In the genomic region with DNA sequence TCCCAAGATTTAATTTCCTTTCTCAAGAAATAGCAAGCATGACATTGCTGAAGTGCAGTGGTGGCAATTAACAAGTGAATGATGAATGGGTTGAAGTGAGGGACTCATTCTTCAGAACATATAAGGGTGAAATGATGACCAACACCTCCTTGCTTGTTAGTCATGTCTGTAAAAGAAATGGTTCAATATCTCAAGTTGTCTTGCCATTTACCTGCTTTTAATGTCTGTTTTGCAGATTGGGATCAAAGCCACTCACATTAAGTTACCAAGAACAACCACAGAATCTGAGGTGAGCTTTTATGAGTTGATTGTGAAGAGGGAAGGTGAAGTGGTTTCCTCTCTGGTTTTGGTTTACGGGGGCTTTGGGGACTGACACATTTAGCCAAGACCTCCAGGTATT, we compare ENCODE assay signal across 15 cellular contexts. TPM values are rescaled to one million over a fixed set of nuclear protein-coding genes. Genes with fewer than 3 reads are reported as not detected.
DNase-seq lines count a peak whose midpoint lies in the region; ATAC-seq and TF ChIP-seq lines count a peak whose summit lies in the region.
"Had no signal": no experiment of that assay in that cellular context is flagged by ENCODE, and none has a peak within 500 bp of the region (broad histone marks: within the 10 kb centered on the region; RNA-seq: fewer than 3 reads in every experiment).

No MANE protein-coding gene starts in this region.

- H3K4me3 ChIP-seq in tibial artery, result no peak overlapping the region
- H3K4me3 ChIP-seq: GM23338 had no signal

- DNase-seq in activated naive CD8-positive, alpha-beta T cell treated with anti-CD3 and anti-CD28 coated beads, Interleukin-2, amount 10 ng/mL, durations not matched to agents 7 days and 5 days, result no peak
- DNase-seq in activated naive CD8-positive, alpha-beta T cell treated with anti-CD3 and anti-CD28 coated beads for 36 hours, result no peak
- DNase-seq in activated CD8-positive, alpha-beta T cell treated with anti-CD3 and anti-CD28 coated beads, Interleukin-2, amount 10 ng/mL, durations not matched to agents 7 days and 5 days, result peak; percentile 33
- DNase-seq in caudate nucleus (lab: John Stamatoyannopoulos, UW) (no peak), tibial artery (no peak), NCI-H774 (lab: John Stamatoyannopoulos, UW) (no peak), middle frontal gyrus (ENCODE audit: extremely low spot score, low spot score) (no peak)
- DNase-seq: C1 segment of cervical spinal cord; CD4-positive, alpha-beta memory T cell; DMS153; DMS79 treated with DMSO at 0.1 percent for 48 hours; EL; H7 had no signal

- H3K36me3 Mint-ChIP-seq in activated naive CD8-positive, alpha-beta T cell treated with anti-CD3 and anti-CD28 coated beads, Interleukin-2, amount 10 ng/mL, durations not matched to agents 7 days and 5 days, result peaks cover 42% of the 10 kb centered on the region
- peaks cover 37% of the 10 kb centered on the region for H3K36me3 Mint-ChIP-seq in activated naive CD8-positive, alpha-beta T cell treated with anti-CD3 and anti-CD28 coated beads for 36 hours
- peaks cover 63% of the 10 kb centered on the region for H3K36me3 Mint-ChIP-seq in activated CD8-positive, alpha-beta T cell treated with anti-CD3 and anti-CD28 coated beads, Interleukin-2, amount 10 ng/mL, durations not matched to agents 7 days and 5 days (ENCODE audit: low read depth)

- CTCF ChIA-PET in activated CD8-positive, alpha-beta T cell treated with anti-CD3 and anti-CD28 coated beads, Interleukin-2, amount 10 ng/mL, durations not matched to agents 7 days and 5 days (lab: Charles Lee), result interaction anchor here (1.2 to 1.3 kb wide), 2 partner anchors 18 to 23 kb away, joined by 3 to 7 read pairs; no protein-coding TSS in a partner anchor

- ATAC-seq in activated naive CD8-positive, alpha-beta T cell treated with anti-CD3 and anti-CD28 coated beads, Interleukin-2, amount 10 ng/mL, durations not matched to agents 7 days and 5 days (ENCODE audit: low read depth), result peak; percentile 69
- peak; percentile 50 for ATAC-seq in activated CD8-positive, alpha-beta T cell treated with anti-CD3 and anti-CD28 coated beads, Interleukin-2, amount 10 ng/mL, durations not matched to agents 7 days and 5 days
- ATAC-seq: GM23338 had no signal

- H3K27ac ChIP-seq in caudate nucleus (ENCODE audit: low read depth, low read length) (peak overlapping the region; percentile 62), tibial artery (no peak overlapping the region)

- peaks cover 31 to 48% (median 43%) of the 10 kb centered on the region in 3 donors for H3K36me3 ChIP-seq in tibial artery

- H3K9me3 ChIP-seq in tibial artery, result no peaks in the 10 kb centered on the region

- intact Hi-C loops in tibial artery (cut with DNase I; ENCODE audit: low total_unique reads), result no loop called here

- peak overlapping the region; percentile 81 for H3K27ac Mint-ChIP-seq in activated naive CD8-positive, alpha-beta T cell treated with anti-CD3 and anti-CD28 coated beads, Interleukin-2, amount 10 ng/mL, durations not matched to agents 7 days and 5 days
- H3K27ac Mint-ChIP-seq in activated naive CD8-positive, alpha-beta T cell treated with anti-CD3 and anti-CD28 coated beads for 36 hours, result no peak overlapping the region
- H3K27ac Mint-ChIP-seq in activated CD8-positive, alpha-beta T cell treated with anti-CD3 and anti-CD28 coated beads, Interleukin-2, amount 10 ng/mL, durations not matched to agents 7 days and 5 days, result peak overlapping the region; percentile 73
- H3K27ac Mint-ChIP-seq: B cell had no signal

- no peak for TF ChIP-seq CTCF in tibial artery (IDR thresholded peaks at IDR 0.05)

- H3K27me3 ChIP-seq in tibial artery, result no peaks in the 10 kb centered on the region

- peaks cover 0 to 38% (median 16%) of the 10 kb centered on the region in 4 donors for H3K4me1 ChIP-seq in tibial artery

- H3K4me3 Mint-ChIP-seq in activated naive CD8-positive, alpha-beta T cell treated with anti-CD3 and anti-CD28 coated beads, Interleukin-2, amount 10 ng/mL, durations not matched to agents 7 days and 5 days, result peak overlapping the region; percentile 60
- H3K4me3 Mint-ChIP-seq in activated naive CD8-positive, alpha-beta T cell treated with anti-CD3 and anti-CD28 coated beads for 36 hours, result no peak overlapping the region
- peak overlapping the region; percentile 2 for H3K4me3 Mint-ChIP-seq in activated CD8-positive, alpha-beta T cell treated with anti-CD3 and anti-CD28 coated beads, Interleukin-2, amount 10 ng/mL, durations not matched to agents 7 days and 5 days
- H3K4me3 Mint-ChIP-seq: B cell; CD4-positive, alpha-beta memory T cell; GM23338 had no signal

- H3K27me3 Mint-ChIP-seq in activated naive CD8-positive, alpha-beta T cell treated with anti-CD3 and anti-CD28 coated beads, Interleukin-2, amount 10 ng/mL, durations not matched to agents 7 days and 5 days, result no peaks in the 10 kb centered on the region
- H3K27me3 Mint-ChIP-seq in activated naive CD8-positive, alpha-beta T cell treated with anti-CD3 and anti-CD28 coated beads for 36 hours, result no peaks in the 10 kb centered on the region
- no peaks in the 10 kb centered on the region for H3K27me3 Mint-ChIP-seq in activated CD8-positive, alpha-beta T cell treated with anti-CD3 and anti-CD28 coated beads, Interleukin-2, amount 10 ng/mL, durations not matched to agents 7 days and 5 days (ENCODE audit: low read depth)
- H3K27me3 Mint-ChIP-seq: B cell; CD4-positive, alpha-beta memory T cell had no signal

- POLR2A ChIA-PET in activated naive CD8-positive, alpha-beta T cell treated with anti-CD3 and anti-CD28 coated beads, Interleukin-2, amount 10 ng/mL, durations not matched to agents 7 days and 5 days (lab: Charles Lee), result interaction anchor here (1.2 kb wide), 1 partner anchor 24 kb away, joined by 3 read pairs; a partner anchor contains a TSS
- POLR2A ChIA-PET in activated CD8-positive, alpha-beta T cell treated with anti-CD3 and anti-CD28 coated beads, Interleukin-2, amount 10 ng/mL, durations not matched to agents 7 days and 5 days (lab: Charles Lee), result no interaction called here

- H3K9me3 Mint-ChIP-seq in activated naive CD8-positive, alpha-beta T cell treated with anti-CD3 and anti-CD28 coated beads, Interleukin-2, amount 10 ng/mL, durations not matched to agents 7 days and 5 days, result no peaks in the 10 kb centered on the region
- no peaks in the 10 kb centered on the region for H3K9me3 Mint-ChIP-seq in activated naive CD8-positive, alpha-beta T cell treated with anti-CD3 and anti-CD28 coated beads for 36 hours
- no peaks in the 10 kb centered on the region for H3K9me3 Mint-ChIP-seq in activated CD8-positive, alpha-beta T cell treated with anti-CD3 and anti-CD28 coated beads, Interleukin-2, amount 10 ng/mL, durations not matched to agents 7 days and 5 days (ENCODE audit: insufficient read depth)
- H3K9me3 Mint-ChIP-seq: CD4-positive, alpha-beta memory T cell; GM23338 had no signal

- peaks cover 36% of the 10 kb centered on the region for H3K4me1 Mint-ChIP-seq in activated naive CD8-positive, alpha-beta T cell treated with anti-CD3 and anti-CD28 coated beads, Interleukin-2, amount 10 ng/mL, durations not matched to agents 7 days and 5 days
- H3K4me1 Mint-ChIP-seq in activated naive CD8-positive, alpha-beta T cell treated with anti-CD3 and anti-CD28 coated beads for 36 hours, result peaks cover 38% of the 10 kb centered on the region
- H3K4me1 Mint-ChIP-seq in activated CD8-positive, alpha-beta T cell treated with anti-CD3 and anti-CD28 coated beads, Interleukin-2, amount 10 ng/mL, durations not matched to agents 7 days and 5 days (ENCODE audit: low read depth), result peaks cover 54% of the 10 kb centered on the region
- H3K4me1 Mint-ChIP-seq: CD4-positive, alpha-beta memory T cell had no signal

RNA-seq across cellular contexts. Expression of a gene that starts 24.1 kb away (rescaled TPM):
- total RNA-seq in activated naive CD8-positive, alpha-beta T cell treated with anti-CD3 and anti-CD28 coated beads, Interleukin-2, amount 10 ng/mL, durations not matched to agents 7 days and 5 days, result 100 to 1,000 TPM; 146 to 147 TPM
- total RNA-seq in activated naive CD8-positive, alpha-beta T cell treated with anti-CD3 and anti-CD28 coated beads for 36 hours, result 100 to 1,000 TPM; 266 to 269 TPM
- total RNA-seq in activated CD8-positive, alpha-beta T cell treated with anti-CD3 and anti-CD28 coated beads, Interleukin-2, amount 10 ng/mL, durations not matched to agents 7 days and 5 days, result 100 to 1,000 TPM; 231 to 238 TPM

RNA-seq across cellular contexts. Expression of a gene that starts 53.1 kb away (rescaled TPM):
- 1 to 10 TPM; 1.7 TPM for total RNA-seq in activated naive CD8-positive, alpha-beta T cell treated with anti-CD3 and anti-CD28 coated beads, Interleukin-2, amount 10 ng/mL, durations not matched to agents 7 days and 5 days
- 1 to 10 TPM; 1.2 to 1.4 TPM for total RNA-seq in activated naive CD8-positive, alpha-beta T cell treated with anti-CD3 and anti-CD28 coated beads for 36 hours
- total RNA-seq in activated CD8-positive, alpha-beta T cell treated with anti-CD3 and anti-CD28 coated beads, Interleukin-2, amount 10 ng/mL, durations not matched to agents 7 days and 5 days, result 1 to 10 TPM; 1.9 to 2.1 TPM
